ENCODE assay signal across 24 cellular contexts in genomic region chr5:10106806-10107205, GRCh38.
"Had no signal": no experiment of that assay in that cellular context is flagged by ENCODE, and none has a peak within 500 bp of the region (broad histone marks: within the 10 kb centered on the region; RNA-seq: fewer than 3 reads in every experiment).

No MANE protein-coding gene starts in this region.

- H3K4me3 Mint-ChIP-seq: activated CD8-positive, alpha-beta memory T cell treated with anti-CD3 and anti-CD28 coated beads, Interleukin-2, amount 10 ng/mL, durations not matched to agents 7 days and 5 days; activated CD8-positive, alpha-beta T cell treated with anti-CD3 and anti-CD28 coated beads for 36 hours; activated naive CD8-positive, alpha-beta T cell treated with anti-CD3 and anti-CD28 coated beads, Interleukin-2, amount 50 U/mL, for 24 hours; activated T-helper 1 cell treated with anti-CD3 and anti-CD28 coated beads, Interleukin-12 subunit alpha, Interleukin-12 subunit beta, Interleukin-2, Interleukin-4 antibody, amounts not matched to agents 30 ng/mL and 10 ng/mL and 1 ng/mL, durations not matched to agents 14 hours and 24 hours and 36 hours; brain; endodermal cell; memory B cell; nephron had no signal

- H3K27me3 Mint-ChIP-seq: activated CD8-positive, alpha-beta memory T cell treated with anti-CD3 and anti-CD28 coated beads, Interleukin-2, amount 10 ng/mL, durations not matched to agents 7 days and 5 days; activated CD8-positive, alpha-beta T cell treated with anti-CD3 and anti-CD28 coated beads for 36 hours; activated naive CD8-positive, alpha-beta T cell treated with anti-CD3 and anti-CD28 coated beads, Interleukin-2, amount 50 U/mL, for 24 hours; memory B cell had no signal

- H3K4me3 ChIP-seq: dorsolateral prefrontal cortex had no signal

- ATAC-seq: activated CD8-positive, alpha-beta memory T cell treated with anti-CD3 and anti-CD28 coated beads, Interleukin-2, amount 10 ng/mL, durations not matched to agents 7 days and 5 days; activated CD8-positive, alpha-beta T cell treated with anti-CD3 and anti-CD28 coated beads for 36 hours; activated naive CD8-positive, alpha-beta T cell treated with anti-CD3 and anti-CD28 coated beads, Interleukin-2, amount 50 U/mL, for 24 hours; right cardiac atrium had no signal

- H3K9ac ChIP-seq: parathyroid adenoma had no signal

- H3K27me3 ChIP-seq: dorsolateral prefrontal cortex had no signal

- H3K27ac Mint-ChIP-seq: activated CD8-positive, alpha-beta memory T cell treated with anti-CD3 and anti-CD28 coated beads, Interleukin-2, amount 10 ng/mL, durations not matched to agents 7 days and 5 days; activated CD8-positive, alpha-beta T cell treated with anti-CD3 and anti-CD28 coated beads for 36 hours; activated naive CD8-positive, alpha-beta T cell treated with anti-CD3 and anti-CD28 coated beads, Interleukin-2, amount 50 U/mL, for 24 hours; activated T-helper 1 cell treated with anti-CD3 and anti-CD28 coated beads, Interleukin-12 subunit alpha, Interleukin-12 subunit beta, Interleukin-2, Interleukin-4 antibody, amounts not matched to agents 30 ng/mL and 10 ng/mL and 1 ng/mL, durations not matched to agents 14 hours and 24 hours and 36 hours; brain; endodermal cell; memory B cell; nephron had no signal

- H3K9me3 Mint-ChIP-seq: activated CD8-positive, alpha-beta T cell treated with anti-CD3 and anti-CD28 coated beads for 36 hours; activated naive CD8-positive, alpha-beta T cell treated with anti-CD3 and anti-CD28 coated beads, Interleukin-2, amount 50 U/mL, for 24 hours; activated T-helper 1 cell treated with anti-CD3 and anti-CD28 coated beads, Interleukin-12 subunit alpha, Interleukin-12 subunit beta, Interleukin-2, Interleukin-4 antibody, amounts not matched to agents 30 ng/mL and 10 ng/mL and 1 ng/mL, durations not matched to agents 14 hours and 24 hours and 36 hours had no signal

- H3K36me3 Mint-ChIP-seq: activated CD8-positive, alpha-beta memory T cell treated with anti-CD3 and anti-CD28 coated beads, Interleukin-2, amount 10 ng/mL, durations not matched to agents 7 days and 5 days; brain; memory B cell had no signal

- DNase-seq: activated CD4-positive, alpha-beta T cell treated with anti-CD3 and anti-CD28 coated beads for 48 hours; activated CD8-positive, alpha-beta memory T cell treated with anti-CD3 and anti-CD28 coated beads, Interleukin-2, amount 10 ng/mL, durations not matched to agents 7 days and 5 days; activated CD8-positive, alpha-beta T cell treated with anti-CD3 and anti-CD28 coated beads for 36 hours; activated gamma-delta T cell; activated naive CD4-positive, alpha-beta T cell treated with anti-CD3 and anti-CD28 coated beads, Interleukin-2, amount 50 U/mL, for 16 hours; activated naive CD8-positive, alpha-beta T cell treated with anti-CD3 and anti-CD28 coated beads, Interleukin-2, amount 50 U/mL, for 24 hours; activated T-cell treated with anti-CD3 and anti-CD28 coated beads for 4 hours; aorta; central memory CD4-positive, alpha-beta T cell; dorsolateral prefrontal cortex; endodermal cell; glutamatergic neuron; hippocampal formation; nucleus accumbens; right cardiac atrium; stimulated activated CD4-positive, alpha-beta T cell treated with anti-CD3 and anti-CD28 coated beads, Interleukin-4, amount 100 ng/mL, for 24 hours; stimulated activated naive CD4-positive, alpha-beta T cell treated with Interleukin-2 at 50 U/mL for 16 hours; SW 1271 had no signal

- H3K4me1 ChIP-seq: parathyroid adenoma had no signal

- H3K27ac ChIP-seq: dorsolateral prefrontal cortex, epithelial cell of prostate, parathyroid adenoma had no signal

- H2AFZ ChIP-seq: parathyroid adenoma had no signal

- H3K4me1 Mint-ChIP-seq: activated CD8-positive, alpha-beta memory T cell treated with anti-CD3 and anti-CD28 coated beads, Interleukin-2, amount 10 ng/mL, durations not matched to agents 7 days and 5 days; activated naive CD8-positive, alpha-beta T cell treated with anti-CD3 and anti-CD28 coated beads, Interleukin-2, amount 50 U/mL, for 24 hours; memory B cell; nephron had no signal
